ENCODE assay signal across 8 cellular contexts in the genomic region with DNA sequence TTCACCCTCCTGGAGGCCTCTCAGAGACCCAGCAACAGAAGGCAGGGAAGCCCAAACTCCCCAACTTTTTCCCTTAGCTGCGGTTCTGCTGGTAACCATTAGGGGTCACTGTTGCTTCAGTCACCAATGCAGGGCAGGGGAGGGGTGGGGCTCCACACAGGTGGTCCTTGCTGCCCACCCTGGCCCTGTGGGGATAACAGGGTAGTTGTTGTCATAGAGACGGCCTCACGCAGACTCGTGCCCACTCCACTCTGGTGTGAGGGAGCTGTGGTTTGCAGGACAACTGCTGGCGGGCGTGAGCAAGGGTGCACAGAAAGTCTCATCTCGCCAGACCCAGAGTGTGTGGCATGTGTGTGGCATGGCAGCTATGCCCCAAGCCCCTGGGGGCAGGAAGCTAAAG. TPM values are rescaled to one million over a fixed set of nuclear protein-coding genes. Genes with fewer than 3 reads are reported as not detected.
DNase-seq lines count a peak whose midpoint lies in the region; ATAC-seq and TF ChIP-seq lines count a peak whose summit lies in the region.

No MANE protein-coding gene starts in this region.

- no peak overlapping the region for H3K4me3 ChIP-seq in left ventricle myocardium inferior

- H3K36me3 ChIP-seq in left ventricle myocardium inferior: no peaks in the 10 kb centered on the region

- intact Hi-C loops in left ventricle myocardium inferior (cut with micrococcal nuclease): no loop called here

- DNase-seq in NCI-H1417 (lab: John Stamatoyannopoulos, UW) (peak; percentile 36 to 75 (median 56)), NCI-H1417 treated with DMSO at 0.1 percent for 48 hours (lab: John Stamatoyannopoulos, UW) (no peak), NCI-H2196 (lab: John Stamatoyannopoulos, UW; ENCODE audit: unreplicated experiment) (peak; percentile 42), left ventricle myocardium inferior (no peak)
- DNase-seq in activated naive CD4-positive, alpha-beta T cell treated with Interleukin-2 at 50 U/mL for 16 hours: peak; percentile 45
- DNase-seq in stimulated activated CD4-positive, alpha-beta T cell treated with anti-CD3 and anti-CD28 coated beads, Interleukin-4, amount 100 ng/mL, for 24 hours: peak; percentile 45

- TF ChIP-seq CTCF in left ventricle myocardium inferior (IDR thresholded peaks at IDR 0.05; ENCODE audit: borderline replicate concordance): peak; percentile 89

- H3K27me3 ChIP-seq in left ventricle myocardium inferior (ENCODE audit: low read depth): peaks cover 86% of the 10 kb centered on the region

- ATAC-seq in GM21381 (IDR thresholded peaks at IDR 0.05; ENCODE audit: unreplicated experiment) (no peak), GM21390 (IDR thresholded peaks at IDR 0.05; ENCODE audit: unreplicated experiment) (no peak)

- H3K27ac ChIP-seq in left ventricle myocardium inferior (replicated peaks): no peak overlapping the region

- H3K9me3 ChIP-seq in left ventricle myocardium inferior (replicated peaks): no peaks in the 10 kb centered on the region

- H3K4me1 ChIP-seq in left ventricle myocardium inferior: no peaks in the 10 kb centered on the region

RNA-seq across cellular contexts. Expression of a gene that starts 19.9 kb away (rescaled TPM):
- 0.41 TPM for total RNA-seq in left ventricle myocardium inferior

RNA-seq across cellular contexts. Expression of a gene that starts 21.7 kb away (rescaled TPM):
- 1.0 TPM for total RNA-seq in left ventricle myocardium inferior

RNA-seq across cellular contexts. Expression of a gene that starts 22.3 kb away (rescaled TPM):
- total RNA-seq in left ventricle myocardium inferior: 0.88 TPM

RNA-seq across cellular contexts. Expression of a gene that starts 54.5 kb away (rescaled TPM):
- total RNA-seq in left ventricle myocardium inferior: 7.1 TPM

Comparison
In these comparisons a context has a peak if more than half of its experiments do, and no peak if none do; other contexts are left out.
1. DNase-seq: peak in NCI-H1417 (3 of 3), NCI-H2196 (single experiment), activated naive CD4-positive, alpha-beta T cell treated with Interleukin-2 at 50 U/mL for 16 hours (single experiment) and stimulated activated CD4-positive, alpha-beta T cell treated with anti-CD3 and anti-CD28 coated beads, Interleukin-4, amount 100 ng/mL, for 24 hours (single experiment); none in NCI-H1417 treated with DMSO at 0.1 percent for 48 hours (single experiment) and left ventricle myocardium inferior (single experiment).